1 cellular context compared by ENCODE assay signal in genomic region chr1:37657620-37658412, GRCh38.
A peak's percentile ranks its signal among the peaks of the same experiment; 100 is the strongest.
TF ChIP-seq lines count a peak whose summit lies in the region.

No MANE protein-coding gene starts in this region.

TF ChIP-seq in HepG2, 621 proteins besides CTCF, POLR2A, EP300 and RAD21 (continued from another document):
- TF ChIP-seq, protein P1, sequence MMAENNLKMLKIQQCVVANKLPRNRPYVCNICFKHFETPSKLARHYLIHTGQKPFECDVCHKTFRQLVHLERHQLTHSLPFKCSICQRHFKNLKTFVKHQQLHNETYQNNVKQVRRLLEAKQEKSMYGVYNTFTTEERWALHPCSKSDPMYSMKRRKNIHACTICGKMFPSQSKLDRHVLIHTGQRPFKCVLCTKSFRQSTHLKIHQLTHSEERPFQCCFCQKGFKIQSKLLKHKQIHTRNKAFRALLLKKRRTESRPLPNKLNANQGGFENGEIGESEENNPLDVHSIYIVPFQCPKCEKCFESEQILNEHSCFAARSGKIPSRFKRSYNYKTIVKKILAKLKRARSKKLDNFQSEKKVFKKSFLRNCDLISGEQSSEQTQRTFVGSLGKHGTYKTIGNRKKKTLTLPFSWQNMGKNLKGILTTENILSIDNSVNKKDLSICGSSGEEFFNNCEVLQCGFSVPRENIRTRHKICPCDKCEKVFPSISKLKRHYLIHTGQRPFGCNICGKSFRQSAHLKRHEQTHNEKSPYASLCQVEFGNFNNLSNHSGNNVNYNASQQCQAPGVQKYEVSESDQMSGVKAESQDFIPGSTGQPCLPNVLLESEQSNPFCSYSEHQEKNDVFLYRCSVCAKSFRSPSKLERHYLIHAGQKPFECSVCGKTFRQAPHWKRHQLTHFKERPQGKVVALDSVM (CRISPR knock-in tag; IDR thresholded peaks at IDR 0.05) = no peak
- no peak for TF ChIP-seq HMGA1 (CRISPR knock-in tag; conservative IDR thresholded peaks at IDR 0.05)
- TF ChIP-seq ZNF460 (CRISPR knock-in tag; IDR thresholded peaks at IDR 0.05; ENCODE audit: borderline replicate concordance) = no peak
- peak; percentile 81 for TF ChIP-seq HNF4A (CRISPR knock-in tag; IDR thresholded peaks at IDR 0.05)
- no peak for TF ChIP-seq NFYB (CRISPR knock-in tag; IDR thresholded peaks at IDR 0.05)
- no peak for TF ChIP-seq ZFP1 (CRISPR knock-in tag; IDR thresholded peaks at IDR 0.05)
- TF ChIP-seq, protein P2, sequence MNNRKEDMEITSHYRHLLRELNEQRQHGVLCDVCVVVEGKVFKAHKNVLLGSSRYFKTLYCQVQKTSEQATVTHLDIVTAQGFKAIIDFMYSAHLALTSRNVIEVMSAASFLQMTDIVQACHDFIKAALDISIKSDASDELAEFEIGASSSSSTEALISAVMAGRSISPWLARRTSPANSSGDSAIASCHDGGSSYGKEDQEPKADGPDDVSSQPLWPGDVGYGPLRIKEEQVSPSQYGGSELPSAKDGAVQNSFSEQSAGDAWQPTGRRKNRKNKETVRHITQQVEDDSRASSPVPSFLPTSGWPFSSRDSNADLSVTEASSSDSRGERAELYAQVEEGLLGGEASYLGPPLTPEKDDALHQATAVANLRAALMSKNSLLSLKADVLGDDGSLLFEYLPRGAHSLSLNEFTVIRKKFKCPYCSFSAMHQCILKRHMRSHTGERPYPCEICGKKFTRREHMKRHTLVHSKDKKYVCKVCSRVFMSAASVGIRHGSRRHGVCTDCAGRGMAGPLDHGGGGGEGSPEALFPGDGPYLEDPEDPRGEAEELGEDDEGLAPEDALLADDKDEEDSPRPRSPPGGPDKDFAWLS (CRISPR knock-in tag; IDR thresholded peaks at IDR 0.05; ENCODE audit: borderline replicate concordance) = no peak
- TF ChIP-seq, protein P3, sequence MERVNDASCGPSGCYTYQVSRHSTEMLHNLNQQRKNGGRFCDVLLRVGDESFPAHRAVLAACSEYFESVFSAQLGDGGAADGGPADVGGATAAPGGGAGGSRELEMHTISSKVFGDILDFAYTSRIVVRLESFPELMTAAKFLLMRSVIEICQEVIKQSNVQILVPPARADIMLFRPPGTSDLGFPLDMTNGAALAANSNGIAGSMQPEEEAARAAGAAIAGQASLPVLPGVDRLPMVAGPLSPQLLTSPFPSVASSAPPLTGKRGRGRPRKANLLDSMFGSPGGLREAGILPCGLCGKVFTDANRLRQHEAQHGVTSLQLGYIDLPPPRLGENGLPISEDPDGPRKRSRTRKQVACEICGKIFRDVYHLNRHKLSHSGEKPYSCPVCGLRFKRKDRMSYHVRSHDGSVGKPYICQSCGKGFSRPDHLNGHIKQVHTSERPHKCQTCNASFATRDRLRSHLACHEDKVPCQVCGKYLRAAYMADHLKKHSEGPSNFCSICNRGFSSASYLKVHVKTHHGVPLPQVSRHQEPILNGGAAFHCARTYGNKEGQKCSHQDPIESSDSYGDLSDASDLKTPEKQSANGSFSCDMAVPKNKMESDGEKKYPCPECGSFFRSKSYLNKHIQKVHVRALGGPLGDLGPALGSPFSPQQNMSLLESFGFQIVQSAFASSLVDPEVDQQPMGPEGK (CRISPR knock-in tag; IDR thresholded peaks at IDR 0.05) = peak; percentile 89
- TF ChIP-seq ETV6 (CRISPR knock-in tag; conservative IDR thresholded peaks at IDR 0.05) = no peak
- peak; percentile 49 for TF ChIP-seq SRSF1 (optimal IDR thresholded peaks at IDR 0.05; ENCODE audit: low read depth, low read length)
- no peak for TF ChIP-seq ZNF737 (CRISPR knock-in tag; IDR thresholded peaks at IDR 0.05; ENCODE audit: borderline replicate concordance)
- TF ChIP-seq MAFK (conservative IDR thresholded peaks at IDR 0.05 in 1 of 2, IDR thresholded peaks at IDR 0.05 in 1 of 2; ENCODE audit: low read length in 2 of 2) = no peak
- TF ChIP-seq ZBTB33 (CRISPR knock-in tag; IDR thresholded peaks at IDR 0.05) = no peak
- no peak for TF ChIP-seq ZNF563 (CRISPR knock-in tag; IDR thresholded peaks at IDR 0.05)
- no peak for TF ChIP-seq MBNL3 (CRISPR knock-in tag; conservative IDR thresholded peaks at IDR 0.05)
- no peak for TF ChIP-seq NBN (conservative IDR thresholded peaks at IDR 0.05)
- no peak for TF ChIP-seq ZBTB34 (CRISPR knock-in tag; IDR thresholded peaks at IDR 0.05)
TF ChIP-seq in HepG2: peak in this region for 12.
